Comparison of ENCODE assay signal across 26 cellular contexts in genomic region chr6:28558629-28559028, GRCh38. TPM values are rescaled to one million over a fixed set of nuclear protein-coding genes. Genes with fewer than 3 reads are reported as not detected.
"Had no signal": no experiment of that assay in that cellular context is flagged by ENCODE, and none has a peak within 500 bp of the region (broad histone marks: within the 10 kb centered on the region; RNA-seq: fewer than 3 reads in every experiment).

No MANE protein-coding gene starts in this region.

- H3K27ac Mint-ChIP-seq: activated naive CD4-positive, alpha-beta T cell treated with anti-CD3 and anti-CD28 coated beads, Interleukin-2, amount 10 ng/mL, durations not matched to agents 7 days and 5 days; activated naive CD8-positive, alpha-beta T cell treated with anti-CD3 and anti-CD28 coated beads, Interleukin-2, amount 50 U/mL, for 24 hours; mesothelial cell of epicardium; nephron; stimulated activated naive B cell treated with anti-CD40 and anti-IgM and Interleukin-4, amounts not matched to agents 10 μg/mL and 1 μg/mL and 100 μg/mL, for 72 hours had no signal

- DNase-seq: activated CD4-positive, alpha-beta T cell treated with anti-CD3 and anti-CD28 coated beads, Interleukin-2, amount 50 U/mL, for 1 hour; activated CD8-positive, alpha-beta memory T cell treated with anti-CD3 and anti-CD28 coated beads, Interleukin-2, amount 50 U/mL, for 48 hours; activated effector memory CD4-positive, alpha-beta T cell treated with Interleukin-2 at 50 U/mL for 16 hours; activated naive CD4-positive, alpha-beta T cell treated with anti-CD3 and anti-CD28 coated beads, Interleukin-2, amount 10 ng/mL, durations not matched to agents 7 days and 5 days; activated naive CD8-positive, alpha-beta T cell treated with anti-CD3 and anti-CD28 coated beads, Interleukin-2, amount 50 U/mL, for 24 hours; activated T-cell treated with anti-CD3 and anti-CD28 coated beads, Interleukin-2, amount 50 U/mL, for 48 hours; aorta; brain microvascular endothelial cell; central memory CD4-positive, alpha-beta T cell; dorsolateral prefrontal cortex; foreskin keratinocyte; glutamatergic neuron; hypothalamus; kidney; left lung; nucleus accumbens; spleen; stimulated activated naive B cell treated with anti-CD40 and anti-IgM and Interleukin-4, amounts not matched to agents 10 μg/mL and 1 μg/mL and 100 μg/mL, for 72 hours had no signal

- H3K4me3 Mint-ChIP-seq: activated naive CD4-positive, alpha-beta T cell treated with anti-CD3 and anti-CD28 coated beads, Interleukin-2, amount 10 ng/mL, durations not matched to agents 7 days and 5 days; activated naive CD8-positive, alpha-beta T cell treated with anti-CD3 and anti-CD28 coated beads, Interleukin-2, amount 50 U/mL, for 24 hours; mesothelial cell of epicardium; nephron; stimulated activated naive B cell treated with anti-CD40 and anti-IgM and Interleukin-4, amounts not matched to agents 10 μg/mL and 1 μg/mL and 100 μg/mL, for 72 hours had no signal

- H3K27ac ChIP-seq: brain microvascular endothelial cell, dorsolateral prefrontal cortex, foreskin keratinocyte, left lung, spleen had no signal

- H3K36me3 Mint-ChIP-seq: activated naive CD4-positive, alpha-beta T cell treated with anti-CD3 and anti-CD28 coated beads, Interleukin-2, amount 10 ng/mL, durations not matched to agents 7 days and 5 days; mesothelial cell of epicardium; stimulated activated naive B cell treated with anti-CD40 and anti-IgM and Interleukin-4, amounts not matched to agents 10 μg/mL and 1 μg/mL and 100 μg/mL, for 72 hours had no signal

- ATAC-seq: activated CD4-positive, CD25-positive, alpha-beta regulatory T cell treated with anti-CD3 and anti-CD28 coated beads, Interleukin-2, amount 50 U/mL, for 24 hours; activated naive CD8-positive, alpha-beta T cell treated with anti-CD3 and anti-CD28 coated beads, Interleukin-2, amount 50 U/mL, for 24 hours; foreskin keratinocyte; left lung; stimulated activated naive B cell treated with anti-CD40 and anti-IgM and Interleukin-4, amounts not matched to agents 10 μg/mL and 1 μg/mL and 100 μg/mL, for 72 hours had no signal

- H3K9me3 Mint-ChIP-seq: activated naive CD4-positive, alpha-beta T cell treated with anti-CD3 and anti-CD28 coated beads, Interleukin-2, amount 10 ng/mL, durations not matched to agents 7 days and 5 days; activated naive CD8-positive, alpha-beta T cell treated with anti-CD3 and anti-CD28 coated beads, Interleukin-2, amount 50 U/mL, for 24 hours; mesothelial cell of epicardium; nephron; stimulated activated naive B cell treated with anti-CD40 and anti-IgM and Interleukin-4, amounts not matched to agents 10 μg/mL and 1 μg/mL and 100 μg/mL, for 72 hours had no signal

- H3K4me1 Mint-ChIP-seq: activated naive CD4-positive, alpha-beta T cell treated with anti-CD3 and anti-CD28 coated beads, Interleukin-2, amount 10 ng/mL, durations not matched to agents 7 days and 5 days had no signal

- H3K4me1 ChIP-seq: foreskin keratinocyte, left lung, spleen had no signal

- H3K9me3 ChIP-seq: left lung, spleen had no signal

RNA-seq across cellular contexts. Expression of gene GPX5, which starts 32.9 kb away (rescaled TPM):
- total RNA-seq: aorta, dorsolateral prefrontal cortex, epithelial cell of proximal tubule, fibroblast of lung, foreskin keratinocyte, kidney, left lung, lung microvascular endothelial cell, mesothelial cell of epicardium, renal cortical epithelial cell, spleen, ureter had no signal

RNA-seq across cellular contexts. Expression of gene GPX6, which starts 43.0 kb away (rescaled TPM):
- total RNA-seq: aorta, dorsolateral prefrontal cortex, epithelial cell of proximal tubule, fibroblast of lung, foreskin keratinocyte, kidney, left lung, lung microvascular endothelial cell, mesothelial cell of epicardium, renal cortical epithelial cell, spleen, ureter had no signal
